ENCODE assay signal across 17 cellular contexts in genomic region chr3:192919895-192920294, GRCh38.
"Had no signal": no experiment of that assay in that cellular context is flagged by ENCODE, and none has a peak within 500 bp of the region (broad histone marks: within the 10 kb centered on the region; RNA-seq: fewer than 3 reads in every experiment).

No MANE protein-coding gene starts in this region.

- H3K9me3 ChIP-seq: heart right ventricle had no signal

- H3K4me3 ChIP-seq: heart right ventricle had no signal

- ATAC-seq: activated naive CD4-positive, alpha-beta T cell treated with anti-CD3 and anti-CD28 coated beads, Interleukin-2, amount 50 U/mL, for 72 hours; heart right ventricle; left lobe of liver; stimulated activated naive CD8-positive, alpha-beta T cell treated with anti-CD3 and anti-CD28 coated beads, Interleukin-15, Interleukin-2, amounts not matched to agents 100 U/mL and 50 U/mL, for 24 hours had no signal

- H3K36me3 ChIP-seq: heart right ventricle had no signal

- DNase-seq: activated CD4-positive, CD25-positive, alpha-beta regulatory T cell; activated effector memory CD4-positive, alpha-beta T cell treated with Interleukin-2 at 50 U/mL for 16 hours; activated T-cell treated with anti-CD3 and anti-CD28 coated beads, Interleukin-2, amount 50 U/mL, for 1 hour; amygdala; cortex of kidney; effector memory CD4-positive, alpha-beta T cell; heart right ventricle; mammary epithelial cell; nephron progenitor cell; stimulated activated CD4-positive, alpha-beta T cell treated with anti-CD3 and anti-CD28 coated beads, Interleukin-4, amount 100 ng/mL, for 1 hour; stimulated activated CD8-positive, alpha-beta memory T cell treated with anti-CD3 and anti-CD28 coated beads, Interleukin-4, amount 100 ng/mL, for 48 hours; stimulated activated naive CD8-positive, alpha-beta T cell treated with anti-CD3 and anti-CD28 coated beads, Interleukin-15, Interleukin-2, amounts not matched to agents 100 U/mL and 50 U/mL, for 24 hours had no signal

- FAIRE-seq: frontal cortex, islet of Langerhans, TTC549 had no signal
